In genomic region chr5:55969956-55970355, GRCh38 we compare ENCODE assay signal across 16 cellular contexts. TPM values are rescaled to one million over a fixed set of nuclear protein-coding genes. Genes with fewer than 3 reads are reported as not detected.
DNase-seq lines count a peak whose midpoint lies in the region; ATAC-seq and TF ChIP-seq lines count a peak whose summit lies in the region.
"Had no signal": no experiment of that assay in that cellular context is flagged by ENCODE, and none has a peak within 500 bp of the region (broad histone marks: within the 10 kb centered on the region; RNA-seq: fewer than 3 reads in every experiment).

No MANE protein-coding gene starts in this region.

- no peak for ATAC-seq in esophagus mucosa
- ATAC-seq: gastroesophageal sphincter, mucosa of descending colon had no signal

- intact Hi-C loops in activated CD4-positive, alpha-beta T cell treated with anti-CD3 and anti-CD28 coated beads, Interleukin-2, amount 10 ng/mL, durations not matched to agents 24 days and 14 days (cut with micrococcal nuclease), result no loop called here

- no peaks in the 10 kb centered on the region for H3K9me3 Mint-ChIP-seq in activated CD4-positive, alpha-beta T cell treated with anti-CD3 and anti-CD28 coated beads, Interleukin-2, amount 10 ng/mL, durations not matched to agents 24 days and 14 days
- no peaks in the 10 kb centered on the region for H3K9me3 Mint-ChIP-seq in mesothelial cell of epicardium

- in situ Hi-C loops in astrocyte of the spinal cord (cut with HindIII; ENCODE audit: low sequenced_read_pairs), result no loop called here

- H3K4me3 ChIP-seq in astrocyte of the spinal cord (ENCODE audit: low read depth, low read length), result no peak overlapping the region
- H3K4me3 ChIP-seq: ascending aorta, gastroesophageal sphincter, mucosa of descending colon had no signal

- H3K36me3 Mint-ChIP-seq in activated CD4-positive, alpha-beta T cell treated with anti-CD3 and anti-CD28 coated beads, Interleukin-2, amount 10 ng/mL, durations not matched to agents 24 days and 14 days (ENCODE audit: low read depth), result peaks cover 53% of the 10 kb centered on the region
- peaks cover 23% of the 10 kb centered on the region for H3K36me3 Mint-ChIP-seq in mesothelial cell of epicardium

- peak; percentile 53 for DNase-seq in activated CD4-positive, alpha-beta T cell treated with anti-CD3 and anti-CD28 coated beads, Interleukin-2, amount 10 ng/mL, durations not matched to agents 24 days and 14 days
- no peak for DNase-seq in activated CD4-positive, alpha-beta T cell treated with anti-CD3 and anti-CD28 coated beads for 1 hour
- peak; percentile 10 for DNase-seq in HT1080 (ENCODE audit: low read depth)
- peak; percentile 27 for DNase-seq in astrocyte of the spinal cord (ENCODE audit: low read depth, low spot score)
- no peak for DNase-seq in mesothelial cell of epicardium (ENCODE audit: low spot score in 2 of 2, unreplicated experiment in 2 of 2)
- no peak for DNase-seq in DMS 273 treated with DMSO at 0.1 percent for 48 hours (lab: John Stamatoyannopoulos, UW)
- DNase-seq in NCI-H82 (lab: John Stamatoyannopoulos, UW), result no peak
- DNase-seq: Calu3; GOT3; KG1; mucosa of descending colon; NCI-H1694 treated with DMSO at 0.1 percent for 48 hours; stimulated activated CD4-positive, alpha-beta T cell treated with anti-CD3 and anti-CD28 coated beads, Interleukin-12 subunit alpha, Interleukin-12 subunit beta, amount 100 ng/mL, for 4 hours had no signal

- H3K27me3 Mint-ChIP-seq in activated CD4-positive, alpha-beta T cell treated with anti-CD3 and anti-CD28 coated beads, Interleukin-2, amount 10 ng/mL, durations not matched to agents 24 days and 14 days, result no peaks in the 10 kb centered on the region
- H3K27me3 Mint-ChIP-seq in mesothelial cell of epicardium (ENCODE audit: low read depth), result no peaks in the 10 kb centered on the region

- TF ChIP-seq CTCF in astrocyte of the spinal cord (IDR thresholded peaks at IDR 0.05; ENCODE audit: low read depth, low read length), result no peak
- TF ChIP-seq CTCF in mesothelial cell of epicardium (IDR thresholded peaks at IDR 0.05; ENCODE audit: unreplicated experiment), result no peak

- H3K4me3 Mint-ChIP-seq in activated CD4-positive, alpha-beta T cell treated with anti-CD3 and anti-CD28 coated beads, Interleukin-2, amount 10 ng/mL, durations not matched to agents 24 days and 14 days, result no peak overlapping the region
- H3K4me3 Mint-ChIP-seq in mesothelial cell of epicardium, result no peak overlapping the region

- peaks cover 32% of the 10 kb centered on the region for H3K4me1 Mint-ChIP-seq in activated CD4-positive, alpha-beta T cell treated with anti-CD3 and anti-CD28 coated beads, Interleukin-2, amount 10 ng/mL, durations not matched to agents 24 days and 14 days
- peaks cover 8% of the 10 kb centered on the region for H3K4me1 Mint-ChIP-seq in mesothelial cell of epicardium

- peak overlapping the region; percentile 2 for H3K27ac Mint-ChIP-seq in activated CD4-positive, alpha-beta T cell treated with anti-CD3 and anti-CD28 coated beads, Interleukin-2, amount 10 ng/mL, durations not matched to agents 24 days and 14 days
- peak overlapping the region; percentile 45 for H3K27ac Mint-ChIP-seq in mesothelial cell of epicardium

RNA-seq across cellular contexts. Expression of gene IL6ST, which starts 24.8 kb away (rescaled TPM):
- total RNA-seq in activated CD4-positive, alpha-beta T cell treated with anti-CD3 and anti-CD28 coated beads, Interleukin-2, amount 10 ng/mL, durations not matched to agents 24 days and 14 days, result 65.1 and 68.2 TPM in 2 replicates
- 65.5 and 65.6 TPM in 2 replicates for total RNA-seq in HT1080 (2014; rRNA removed; shearing (Covaris generic))
- polyA plus RNA-seq in HT1080 (2015; cell fraction: cytosol; rRNA removed), result 43.4 and 48.9 TPM in 2 replicates
- polyA plus RNA-seq in HT1080 (2015; cell fraction: nucleus; rRNA removed), result 46.5 and 57.0 TPM in 2 replicates
- 373 to 381 TPM (median 374 TPM) in 3 replicates for total RNA-seq in mesothelial cell of epicardium
- total RNA-seq in esophagus mucosa, result 55.2 TPM

Comparison
In these comparisons a context has a peak if more than half of its experiments do, and no peak if none do; other contexts are left out.
1. DNase-seq: peak in activated CD4-positive, alpha-beta T cell treated with anti-CD3 and anti-CD28 coated beads, Interleukin-2, amount 10 ng/mL, durations not matched to agents 24 days and 14 days (single experiment), HT1080 (single experiment) and astrocyte of the spinal cord (single experiment); none in activated CD4-positive, alpha-beta T cell treated with anti-CD3 and anti-CD28 coated beads for 1 hour (single experiment), mesothelial cell of epicardium (0 of 2), DMS 273 treated with DMSO at 0.1 percent for 48 hours (single experiment) and NCI-H82 (single experiment).